ENCODE assay signal across 8 cellular contexts in genomic region chr6:139219271-139219729, GRCh38.
DNase-seq lines count a peak whose midpoint lies in the region; ATAC-seq and TF ChIP-seq lines count a peak whose summit lies in the region.

No MANE protein-coding gene starts in this region.

- DNase-seq in CD4-positive, alpha-beta memory T cell: peak; percentile 54 to 70 (median 68)
- DNase-seq in NCI-H69 (lab: John Stamatoyannopoulos, UW) (peak; percentile 98), dermis blood vessel endothelial cell (peak; percentile 93), lower lobe of right lung (peak; percentile 85)
- peak; percentile 67 for DNase-seq in activated CD4-positive, alpha-beta T cell treated with anti-CD3 and anti-CD28 coated beads, Interleukin-2, amount 50 U/mL, for 1 hour
- peak; percentile 41 to 64 (median 61) for DNase-seq in stimulated activated CD4-positive, alpha-beta T cell treated with anti-CD3 and anti-CD28 coated beads, TNF-alpha, amount 100 ng/mL, for 24 hours (ENCODE audit: low read depth in 3 of 3)

- H3K9me3 Mint-ChIP-seq in CD4-positive, alpha-beta memory T cell: peaks cover 0 to 4% (median 0%) of the 10 kb centered on the region in 8 donors

- no peaks in the 10 kb centered on the region for H3K9me3 ChIP-seq in CD4-positive, alpha-beta memory T cell (ENCODE audit: control insufficient read depth in 1 of 2, low read length in 2 of 2)
- H3K9me3 ChIP-seq in lower lobe of right lung: no peaks in the 10 kb centered on the region

- H3K4me3 ChIP-seq in CD4-positive, alpha-beta memory T cell (ENCODE audit: low read length in 2 of 2): no peak overlapping the region
- H3K4me3 ChIP-seq in lower lobe of right lung: no peak overlapping the region

- H3K27me3 Mint-ChIP-seq in CD4-positive, alpha-beta memory T cell: no peaks in the 10 kb centered on the region

- H3K4me3 Mint-ChIP-seq in CD4-positive, alpha-beta memory T cell: peak overlapping the region in 6 of 8 donors; percentile 23 to 80 (median 74)

- CTCF ChIA-PET in CD4-positive, alpha-beta memory T cell (lab: Charles Lee; ENCODE audit: partially characterized antibody): interaction anchor here (0.6 to 7.3 kb wide), 65 partner anchors 9 to 764 kb away, joined by 3 to 238 read pairs (median 6); partner anchors contain the start of genes CITED2 and TXLNB

- H3K4me1 Mint-ChIP-seq in CD4-positive, alpha-beta memory T cell: peaks cover 8 to 13% (median 11%) of the 10 kb centered on the region in 4 donors

- ATAC-seq in GM19452 (IDR thresholded peaks at IDR 0.05; ENCODE audit: unreplicated experiment) (peak; percentile 100), HG03558 (IDR thresholded peaks at IDR 0.05; ENCODE audit: extremely low read depth, unreplicated experiment) (peak; percentile 98), lower lobe of right lung (peak; percentile 97)

- POLR2A ChIA-PET in CD4-positive, alpha-beta memory T cell (lab: Charles Lee; ENCODE audit: partially characterized antibody): interaction anchor here (0.7 to 5.4 kb wide), 20 partner anchors 11 to 230 kb away, joined by 3 to 47 read pairs (median 6); partner anchors contain the start of genes CITED2 and TXLNB

- TF ChIP-seq CTCF in lower lobe of right lung (IDR thresholded peaks at IDR 0.05): peak; percentile 82

- peak overlapping the region; percentile 33 to 94 (median 87) for H3K27ac Mint-ChIP-seq in CD4-positive, alpha-beta memory T cell

- no peak overlapping the region for H3K27ac ChIP-seq in CD4-positive, alpha-beta memory T cell (ENCODE audit: low read depth, low read length)
- H3K27ac ChIP-seq in lower lobe of right lung: peak overlapping the region; percentile 63

- no peaks in the 10 kb centered on the region for H3K36me3 Mint-ChIP-seq in CD4-positive, alpha-beta memory T cell

- intact Hi-C loops in CD4-positive, alpha-beta memory T cell (cut with micrococcal nuclease): loop anchor here (1.0 to 2.0 kb wide), 6 partner anchors 32 to 403 kb away; partner anchors contain the start of gene TXLNB
- intact Hi-C loops in lower lobe of right lung (cut with DNase I): no loop called here

- no peaks in the 10 kb centered on the region for H3K36me3 ChIP-seq in CD4-positive, alpha-beta memory T cell (ENCODE audit: insufficient read depth, low read length)
- H3K36me3 ChIP-seq in lower lobe of right lung: no peaks in the 10 kb centered on the region

- H3K27me3 ChIP-seq in CD4-positive, alpha-beta memory T cell (ENCODE audit: insufficient read depth, low read length): no peaks in the 10 kb centered on the region
- H3K27me3 ChIP-seq in lower lobe of right lung (ENCODE audit: low read depth): no peaks in the 10 kb centered on the region

- H3K4me1 ChIP-seq in CD4-positive, alpha-beta memory T cell (ENCODE audit: insufficient read depth, low read length): peaks cover 14% of the 10 kb centered on the region
- H3K4me1 ChIP-seq in lower lobe of right lung: no peaks in the 10 kb centered on the region
